In the genomic region with DNA sequence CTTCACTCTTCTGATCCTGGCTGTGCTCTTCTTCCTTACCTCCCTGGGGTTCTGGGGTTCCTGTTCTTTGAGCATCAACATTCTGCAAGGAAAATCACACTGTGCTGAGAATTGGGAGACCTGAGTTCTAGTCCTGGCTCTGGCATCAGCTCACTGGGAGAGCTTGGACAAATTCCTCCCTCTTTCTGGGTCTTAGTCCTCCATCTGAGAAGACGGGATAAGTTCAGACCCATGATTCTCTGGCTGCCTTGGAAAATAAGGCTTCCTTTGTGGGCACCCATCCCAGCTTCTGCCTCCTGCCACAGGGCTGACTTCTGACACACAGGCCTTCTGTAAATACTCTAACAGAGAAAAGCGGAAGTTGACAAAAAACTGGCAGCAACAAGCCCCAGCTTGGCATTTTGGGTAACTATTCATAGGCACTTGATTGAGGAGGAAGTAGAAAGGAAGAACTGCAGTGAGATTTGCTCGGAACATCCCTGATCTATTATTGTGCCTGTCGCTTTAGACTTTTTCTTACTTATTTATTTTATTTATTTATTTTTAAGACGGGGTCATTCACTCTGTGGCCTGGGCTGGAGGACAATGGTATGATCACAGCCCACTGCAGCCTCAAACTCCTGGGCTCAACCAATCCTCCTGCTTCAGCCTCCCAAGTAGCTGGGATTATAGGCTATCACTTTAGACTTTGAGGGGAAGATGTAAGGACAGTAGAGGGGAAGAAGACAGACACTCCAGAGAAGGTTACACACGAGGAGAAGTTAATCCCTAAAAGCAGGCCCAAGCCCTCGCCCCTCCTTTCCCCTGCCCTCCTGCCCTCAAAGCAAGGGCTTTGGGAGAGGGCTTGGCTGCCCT, we compare ENCODE assay signal across 1 cellular context.
A peak's percentile ranks its signal among the peaks of the same experiment; 100 is the strongest.
TF ChIP-seq lines count a peak whose summit lies in the region.

No MANE protein-coding gene starts in this region.

TF ChIP-seq in HepG2, 621 proteins besides CTCF, POLR2A, EP300 and RAD21 (continued from another document and continues in another):
- no peak for TF ChIP-seq SRF (IDR thresholded peaks at IDR 0.05; ENCODE audit: low read depth, low read length)
- TF ChIP-seq GLI4 (CRISPR knock-in tag; IDR thresholded peaks at IDR 0.05; ENCODE audit: borderline replicate concordance) = no peak
- TF ChIP-seq HNRNPUL1 (IDR thresholded peaks at IDR 0.05; ENCODE audit: low read depth, low read length) = no peak
- no peak for TF ChIP-seq SP2 (CRISPR knock-in tag; IDR thresholded peaks at IDR 0.05)
- TF ChIP-seq ZNF672 (CRISPR knock-in tag; IDR thresholded peaks at IDR 0.05) = no peak
- no peak for TF ChIP-seq ZNF124 (CRISPR knock-in tag; IDR thresholded peaks at IDR 0.05)
- TF ChIP-seq POLR2AphosphoS2 (IDR thresholded peaks at IDR 0.05; ENCODE audit: low read depth, low read length) = no peak
- no peak for TF ChIP-seq KLF11 (CRISPR knock-in tag; IDR thresholded peaks at IDR 0.05)
- TF ChIP-seq KDM3A (CRISPR knock-in tag; IDR thresholded peaks at IDR 0.05; ENCODE audit: low read depth) = no peak
- no peak for TF ChIP-seq KAT2B (IDR thresholded peaks at IDR 0.05; ENCODE audit: borderline replicate concordance, low read depth, low read length)
- TF ChIP-seq CAMTA2 (CRISPR knock-in tag; IDR thresholded peaks at IDR 0.05; ENCODE audit: borderline replicate concordance) = no peak
- no peak for TF ChIP-seq ZNF343 (CRISPR knock-in tag; IDR thresholded peaks at IDR 0.05)
- TF ChIP-seq ZSCAN12 (CRISPR knock-in tag; IDR thresholded peaks at IDR 0.05) = no peak
- no peak for TF ChIP-seq ZNF282 (IDR thresholded peaks at IDR 0.05; ENCODE audit: partially characterized antibody)
- no peak for TF ChIP-seq ZNF747 (CRISPR knock-in tag; IDR thresholded peaks at IDR 0.05; ENCODE audit: borderline replicate concordance)
- TF ChIP-seq, protein P1, sequence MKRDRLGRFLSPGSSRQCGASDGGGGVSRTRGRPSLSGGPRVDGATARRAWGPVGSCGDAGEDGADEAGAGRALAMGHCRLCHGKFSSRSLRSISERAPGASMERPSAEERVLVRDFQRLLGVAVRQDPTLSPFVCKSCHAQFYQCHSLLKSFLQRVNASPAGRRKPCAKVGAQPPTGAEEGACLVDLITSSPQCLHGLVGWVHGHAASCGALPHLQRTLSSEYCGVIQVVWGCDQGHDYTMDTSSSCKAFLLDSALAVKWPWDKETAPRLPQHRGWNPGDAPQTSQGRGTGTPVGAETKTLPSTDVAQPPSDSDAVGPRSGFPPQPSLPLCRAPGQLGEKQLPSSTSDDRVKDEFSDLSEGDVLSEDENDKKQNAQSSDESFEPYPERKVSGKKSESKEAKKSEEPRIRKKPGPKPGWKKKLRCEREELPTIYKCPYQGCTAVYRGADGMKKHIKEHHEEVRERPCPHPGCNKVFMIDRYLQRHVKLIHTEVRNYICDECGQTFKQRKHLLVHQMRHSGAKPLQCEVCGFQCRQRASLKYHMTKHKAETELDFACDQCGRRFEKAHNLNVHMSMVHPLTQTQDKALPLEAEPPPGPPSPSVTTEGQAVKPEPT (CRISPR knock-in tag; IDR thresholded peaks at IDR 0.05; ENCODE audit: low read depth) = no peak
- no peak for TF ChIP-seq RBM39 (IDR thresholded peaks at IDR 0.05; ENCODE audit: low read depth, low read length, poor library complexity, severe bottlenecking)
- TF ChIP-seq ZNF331 (CRISPR knock-in tag; IDR thresholded peaks at IDR 0.05) = peak; percentile 60; the same call in 1 of the 2 replicates
- TF ChIP-seq, protein P2, sequence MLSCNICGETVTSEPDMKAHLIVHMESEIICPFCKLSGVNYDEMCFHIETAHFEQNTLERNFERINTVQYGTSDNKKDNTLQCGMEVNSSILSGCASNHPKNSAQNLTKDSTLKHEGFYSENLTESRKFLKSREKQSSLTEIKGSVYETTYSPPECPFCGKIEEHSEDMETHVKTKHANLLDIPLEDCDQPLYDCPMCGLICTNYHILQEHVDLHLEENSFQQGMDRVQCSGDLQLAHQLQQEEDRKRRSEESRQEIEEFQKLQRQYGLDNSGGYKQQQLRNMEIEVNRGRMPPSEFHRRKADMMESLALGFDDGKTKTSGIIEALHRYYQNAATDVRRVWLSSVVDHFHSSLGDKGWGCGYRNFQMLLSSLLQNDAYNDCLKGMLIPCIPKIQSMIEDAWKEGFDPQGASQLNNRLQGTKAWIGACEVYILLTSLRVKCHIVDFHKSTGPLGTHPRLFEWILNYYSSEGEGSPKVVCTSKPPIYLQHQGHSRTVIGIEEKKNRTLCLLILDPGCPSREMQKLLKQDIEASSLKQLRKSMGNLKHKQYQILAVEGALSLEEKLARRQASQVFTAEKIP (CRISPR knock-in tag; IDR thresholded peaks at IDR 0.05; ENCODE audit: borderline replicate concordance) = no peak
- TF ChIP-seq ZBTB7A (CRISPR knock-in tag; IDR thresholded peaks at IDR 0.05) = no peak
- TF ChIP-seq RCOR2 (CRISPR knock-in tag; IDR thresholded peaks at IDR 0.05) = peak; percentile 86; the same call in 1 of the 2 replicates
- no peak for TF ChIP-seq FOXM1 (CRISPR knock-in tag; IDR thresholded peaks at IDR 0.05)
- TF ChIP-seq KDM1A (CRISPR knock-in tag; IDR thresholded peaks at IDR 0.05) = no peak
- TF ChIP-seq ZNF333 (CRISPR knock-in tag; IDR thresholded peaks at IDR 0.05; ENCODE audit: borderline replicate concordance) = no peak
- TF ChIP-seq, protein P3, sequence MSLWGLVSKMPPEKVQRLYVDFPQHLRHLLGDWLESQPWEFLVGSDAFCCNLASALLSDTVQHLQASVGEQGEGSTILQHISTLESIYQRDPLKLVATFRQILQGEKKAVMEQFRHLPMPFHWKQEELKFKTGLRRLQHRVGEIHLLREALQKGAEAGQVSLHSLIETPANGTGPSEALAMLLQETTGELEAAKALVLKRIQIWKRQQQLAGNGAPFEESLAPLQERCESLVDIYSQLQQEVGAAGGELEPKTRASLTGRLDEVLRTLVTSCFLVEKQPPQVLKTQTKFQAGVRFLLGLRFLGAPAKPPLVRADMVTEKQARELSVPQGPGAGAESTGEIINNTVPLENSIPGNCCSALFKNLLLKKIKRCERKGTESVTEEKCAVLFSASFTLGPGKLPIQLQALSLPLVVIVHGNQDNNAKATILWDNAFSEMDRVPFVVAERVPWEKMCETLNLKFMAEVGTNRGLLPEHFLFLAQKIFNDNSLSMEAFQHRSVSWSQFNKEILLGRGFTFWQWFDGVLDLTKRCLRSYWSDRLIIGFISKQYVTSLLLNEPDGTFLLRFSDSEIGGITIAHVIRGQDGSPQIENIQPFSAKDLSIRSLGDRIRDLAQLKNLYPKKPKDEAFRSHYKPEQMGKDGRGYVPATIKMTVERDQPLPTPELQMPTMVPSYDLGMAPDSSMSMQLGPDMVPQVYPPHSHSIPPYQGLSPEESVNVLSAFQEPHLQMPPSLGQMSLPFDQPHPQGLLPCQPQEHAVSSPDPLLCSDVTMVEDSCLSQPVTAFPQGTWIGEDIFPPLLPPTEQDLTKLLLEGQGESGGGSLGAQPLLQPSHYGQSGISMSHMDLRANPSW (CRISPR knock-in tag; IDR thresholded peaks at IDR 0.05; ENCODE audit: borderline replicate concordance) = 0 out of 2 replicates have a peak, but pooled peaks have one; percentile 74
- TF ChIP-seq, protein P4, sequence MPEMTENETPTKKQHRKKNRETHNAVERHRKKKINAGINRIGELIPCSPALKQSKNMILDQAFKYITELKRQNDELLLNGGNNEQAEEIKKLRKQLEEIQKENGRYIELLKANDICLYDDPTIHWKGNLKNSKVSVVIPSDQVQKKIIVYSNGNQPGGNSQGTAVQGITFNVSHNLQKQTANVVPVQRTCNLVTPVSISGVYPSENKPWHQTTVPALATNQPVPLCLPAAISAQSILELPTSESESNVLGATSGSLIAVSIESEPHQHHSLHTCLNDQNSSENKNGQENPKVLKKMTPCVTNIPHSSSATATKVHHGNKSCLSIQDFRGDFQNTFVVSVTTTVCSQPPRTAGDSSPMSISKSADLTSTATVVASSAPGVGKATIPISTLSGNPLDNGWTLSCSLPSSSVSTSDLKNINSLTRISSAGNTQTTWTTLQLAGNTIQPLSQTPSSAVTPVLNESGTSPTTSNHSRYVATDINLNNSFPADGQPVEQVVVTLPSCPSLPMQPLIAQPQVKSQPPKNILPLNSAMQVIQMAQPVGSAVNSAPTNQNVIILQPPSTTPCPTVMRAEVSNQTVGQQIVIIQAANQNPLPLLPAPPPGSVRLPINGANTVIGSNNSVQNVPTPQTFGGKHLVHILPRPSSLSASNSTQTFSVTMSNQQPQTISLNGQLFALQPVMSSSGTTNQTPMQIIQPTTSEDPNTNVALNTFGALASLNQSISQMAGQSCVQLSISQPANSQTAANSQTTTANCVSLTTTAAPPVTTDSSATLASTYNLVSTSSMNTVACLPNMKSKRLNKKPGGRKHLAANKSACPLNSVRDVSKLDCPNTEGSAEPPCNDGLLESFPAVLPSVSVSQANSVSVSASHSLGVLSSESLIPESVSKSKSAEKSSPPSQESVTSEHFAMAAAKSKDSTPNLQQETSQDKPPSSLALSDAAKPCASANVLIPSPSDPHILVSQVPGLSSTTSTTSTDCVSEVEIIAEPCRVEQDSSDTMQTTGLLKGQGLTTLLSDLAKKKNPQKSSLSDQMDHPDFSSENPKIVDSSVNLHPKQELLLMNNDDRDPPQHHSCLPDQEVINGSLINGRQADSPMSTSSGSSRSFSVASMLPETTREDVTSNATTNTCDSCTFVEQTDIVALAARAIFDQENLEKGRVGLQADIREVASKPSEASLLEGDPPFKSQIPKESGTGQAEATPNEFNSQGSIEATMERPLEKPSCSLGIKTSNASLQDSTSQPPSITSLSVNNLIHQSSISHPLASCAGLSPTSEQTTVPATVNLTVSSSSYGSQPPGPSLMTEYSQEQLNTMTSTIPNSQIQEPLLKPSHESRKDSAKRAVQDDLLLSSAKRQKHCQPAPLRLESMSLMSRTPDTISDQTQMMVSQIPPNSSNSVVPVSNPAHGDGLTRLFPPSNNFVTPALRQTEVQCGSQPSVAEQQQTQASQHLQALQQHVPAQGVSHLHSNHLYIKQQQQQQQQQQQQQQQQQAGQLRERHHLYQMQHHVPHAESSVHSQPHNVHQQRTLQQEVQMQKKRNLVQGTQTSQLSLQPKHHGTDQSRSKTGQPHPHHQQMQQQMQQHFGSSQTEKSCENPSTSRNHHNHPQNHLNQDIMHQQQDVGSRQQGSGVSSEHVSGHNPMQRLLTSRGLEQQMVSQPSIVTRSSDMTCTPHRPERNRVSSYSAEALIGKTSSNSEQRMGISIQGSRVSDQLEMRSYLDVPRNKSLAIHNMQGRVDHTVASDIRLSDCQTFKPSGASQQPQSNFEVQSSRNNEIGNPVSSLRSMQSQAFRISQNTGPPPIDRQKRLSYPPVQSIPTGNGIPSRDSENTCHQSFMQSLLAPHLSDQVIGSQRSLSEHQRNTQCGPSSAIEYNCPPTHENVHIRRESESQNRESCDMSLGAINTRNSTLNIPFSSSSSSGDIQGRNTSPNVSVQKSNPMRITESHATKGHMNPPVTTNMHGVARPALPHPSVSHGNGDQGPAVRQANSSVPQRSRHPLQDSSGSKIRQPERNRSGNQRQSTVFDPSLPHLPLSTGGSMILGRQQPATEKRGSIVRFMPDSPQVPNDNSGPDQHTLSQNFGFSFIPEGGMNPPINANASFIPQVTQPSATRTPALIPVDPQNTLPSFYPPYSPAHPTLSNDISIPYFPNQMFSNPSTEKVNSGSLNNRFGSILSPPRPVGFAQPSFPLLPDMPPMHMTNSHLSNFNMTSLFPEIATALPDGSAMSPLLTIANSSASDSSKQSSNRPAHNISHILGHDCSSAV (CRISPR knock-in tag; IDR thresholded peaks at IDR 0.05; ENCODE audit: borderline replicate concordance) = no peak
- TF ChIP-seq SRSF9 (IDR thresholded peaks at IDR 0.05; ENCODE audit: borderline replicate concordance, insufficient read depth, low read depth, low read length, poor library complexity, severe bottlenecking) = no peak
- TF ChIP-seq NKX3-1 (CRISPR knock-in tag; IDR thresholded peaks at IDR 0.05) = no peak
- TF ChIP-seq, protein P5, sequence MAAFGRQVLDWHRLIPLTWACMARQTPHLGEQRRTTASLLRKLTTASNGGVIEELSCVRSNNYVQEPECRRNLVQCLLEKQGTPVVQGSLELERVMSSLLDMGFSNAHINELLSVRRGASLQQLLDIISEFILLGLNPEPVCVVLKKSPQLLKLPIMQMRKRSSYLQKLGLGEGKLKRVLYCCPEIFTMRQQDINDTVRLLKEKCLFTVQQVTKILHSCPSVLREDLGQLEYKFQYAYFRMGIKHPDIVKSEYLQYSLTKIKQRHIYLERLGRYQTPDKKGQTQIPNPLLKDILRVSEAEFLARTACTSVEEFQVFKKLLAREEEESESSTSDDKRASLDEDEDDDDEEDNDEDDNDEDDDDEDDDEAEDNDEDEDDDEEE (CRISPR knock-in tag; IDR thresholded peaks at IDR 0.05) = no peak
- TF ChIP-seq, protein P6, sequence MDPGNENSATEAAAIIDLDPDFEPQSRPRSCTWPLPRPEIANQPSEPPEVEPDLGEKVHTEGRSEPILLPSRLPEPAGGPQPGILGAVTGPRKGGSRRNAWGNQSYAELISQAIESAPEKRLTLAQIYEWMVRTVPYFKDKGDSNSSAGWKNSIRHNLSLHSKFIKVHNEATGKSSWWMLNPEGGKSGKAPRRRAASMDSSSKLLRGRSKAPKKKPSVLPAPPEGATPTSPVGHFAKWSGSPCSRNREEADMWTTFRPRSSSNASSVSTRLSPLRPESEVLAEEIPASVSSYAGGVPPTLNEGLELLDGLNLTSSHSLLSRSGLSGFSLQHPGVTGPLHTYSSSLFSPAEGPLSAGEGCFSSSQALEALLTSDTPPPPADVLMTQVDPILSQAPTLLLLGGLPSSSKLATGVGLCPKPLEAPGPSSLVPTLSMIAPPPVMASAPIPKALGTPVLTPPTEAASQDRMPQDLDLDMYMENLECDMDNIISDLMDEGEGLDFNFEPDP (CRISPR knock-in tag; conservative IDR thresholded peaks at IDR 0.05) = peak; percentile 74; the same call in 1 of the 2 replicates
- TF ChIP-seq, protein P7, sequence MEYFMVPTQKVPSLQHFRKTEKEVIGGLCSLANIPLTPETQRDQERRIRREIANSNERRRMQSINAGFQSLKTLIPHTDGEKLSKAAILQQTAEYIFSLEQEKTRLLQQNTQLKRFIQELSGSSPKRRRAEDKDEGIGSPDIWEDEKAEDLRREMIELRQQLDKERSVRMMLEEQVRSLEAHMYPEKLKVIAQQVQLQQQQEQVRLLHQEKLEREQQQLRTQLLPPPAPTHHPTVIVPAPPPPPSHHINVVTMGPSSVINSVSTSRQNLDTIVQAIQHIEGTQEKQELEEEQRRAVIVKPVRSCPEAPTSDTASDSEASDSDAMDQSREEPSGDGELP (IDR thresholded peaks at IDR 0.05; ENCODE audit: borderline replicate concordance, low read depth) = no peak; the same call in 1 of the 2 replicates
- peak; percentile 54; the same call in 1 of the 2 replicates for TF ChIP-seq TARDBP (CRISPR knock-in tag; IDR thresholded peaks at IDR 0.05)
- TF ChIP-seq ZNF224 (CRISPR knock-in tag; IDR thresholded peaks at IDR 0.05) = no peak
- 0 out of 2 replicates have a peak, but pooled peaks have one; percentile 52 for TF ChIP-seq ARNTL (CRISPR knock-in tag; IDR thresholded peaks at IDR 0.05)
- no peak for TF ChIP-seq SSRP1 (CRISPR knock-in tag; IDR thresholded peaks at IDR 0.05)
- 0 out of 2 replicates have a peak, but pooled peaks have one; percentile 32 for TF ChIP-seq ZNF230 (CRISPR knock-in tag; IDR thresholded peaks at IDR 0.05)
